Comparison of ENCODE assay signal across 30 cellular contexts in the genomic region with DNA sequence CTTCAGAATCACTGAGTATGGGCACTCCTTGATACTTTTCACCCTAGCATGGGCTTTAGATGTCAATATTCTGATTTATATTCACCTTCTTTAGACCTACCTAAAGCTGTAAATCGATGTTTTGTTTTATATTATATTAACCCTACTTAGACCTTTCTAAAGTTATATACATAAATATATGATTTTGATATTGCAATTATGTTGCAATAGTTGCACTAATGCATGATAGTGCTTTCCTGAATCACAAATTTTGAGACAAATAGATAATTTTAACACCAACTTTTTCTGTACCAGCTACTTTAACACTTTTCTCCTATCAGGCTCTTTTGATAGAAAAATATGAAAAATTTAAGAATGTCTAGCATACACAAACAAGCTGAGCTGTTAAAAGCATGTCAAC.
"Had no signal": no experiment of that assay in that cellular context is flagged by ENCODE, and none has a peak within 500 bp of the region (broad histone marks: within the 10 kb centered on the region; RNA-seq: fewer than 3 reads in every experiment).

No MANE protein-coding gene starts in this region.

- DNase-seq: activated CD4-positive, alpha-beta T cell treated with anti-CD3 and anti-CD28 coated beads for 48 hours; activated CD4-positive, alpha-beta T cell treated with anti-CD3 and anti-CD28 coated beads, Interleukin-2, amount 50 U/mL, for 48 hours; activated CD8-positive, alpha-beta memory T cell treated with anti-CD3 and anti-CD28 coated beads for 24 hours; activated effector memory CD4-positive, alpha-beta T cell treated with Interleukin-2 at 50 U/mL for 16 hours; activated naive CD4-positive, alpha-beta T cell treated with Interleukin-2 at 50 U/mL for 16 hours; activated naive CD8-positive, alpha-beta T cell treated with anti-CD3 and anti-CD28 coated beads for 36 hours; brain microvascular endothelial cell; endodermal cell; foreskin fibroblast; head of caudate nucleus; hypothalamus; immature natural killer cell; kidney; natural killer cell; psoas muscle; stimulated activated CD4-positive, alpha-beta T cell treated with anti-CD3 and anti-CD28 coated beads, Interleukin-1b, Interleukin-23, amount 100 ng/mL, for 48 hours; stimulated activated CD4-positive, alpha-beta T cell treated with anti-CD3 and anti-CD28 coated beads, Interleukin-4, amount 100 ng/mL, for 4 hours; stimulated activated CD8-positive, alpha-beta memory T cell treated with anti-CD3 and anti-CD28 coated beads, Interleukin-4, amount 100 ng/mL, for 48 hours; stimulated activated naive CD8-positive, alpha-beta T cell treated with anti-CD3 and anti-CD28 coated beads, Interleukin-15, amount 100 ng/mL, for 72 hours; SW 1271; T1000; thyroid gland; WERI-Rb-1 had no signal

- H3K79me2 ChIP-seq: parathyroid adenoma had no signal

- H3K9me3 ChIP-seq: ascending aorta, neutrophil, psoas muscle, thyroid gland had no signal

- ATAC-seq: activated CD4-positive, CD25-positive, alpha-beta regulatory T cell treated with anti-CD3 and anti-CD28 coated beads, Interleukin-2, amount 50 U/mL, for 24 hours; esophagus mucosa; natural killer cell; psoas muscle; stimulated activated memory B cell treated with anti-CD40 and anti-IgM and Interleukin-4, amounts not matched to agents 10 μg/mL and 1 μg/mL and 100 μg/mL, for 72 hours; stimulated activated naive CD8-positive, alpha-beta T cell treated with anti-CD3 and anti-CD28 coated beads, Interleukin-15, amount 100 ng/mL, for 72 hours had no signal

- H3K27me3 ChIP-seq: ascending aorta, brain microvascular endothelial cell, neutrophil, thyroid gland had no signal

- H3K4me3 ChIP-seq: ascending aorta, psoas muscle, smooth muscle cell, thyroid gland had no signal

- H3K36me3 ChIP-seq: ascending aorta, brain microvascular endothelial cell, neutrophil, thyroid gland, WERI-Rb-1 had no signal

- H2AFZ ChIP-seq: parathyroid adenoma had no signal

- H3K27ac ChIP-seq: neutrophil, parathyroid adenoma, psoas muscle, thyroid gland, WERI-Rb-1 had no signal

- H3K4me1 ChIP-seq: parathyroid adenoma, psoas muscle, thyroid gland had no signal

- FAIRE-seq: kidney had no signal
